7 cellular contexts compared by ENCODE assay signal in the genomic region with DNA sequence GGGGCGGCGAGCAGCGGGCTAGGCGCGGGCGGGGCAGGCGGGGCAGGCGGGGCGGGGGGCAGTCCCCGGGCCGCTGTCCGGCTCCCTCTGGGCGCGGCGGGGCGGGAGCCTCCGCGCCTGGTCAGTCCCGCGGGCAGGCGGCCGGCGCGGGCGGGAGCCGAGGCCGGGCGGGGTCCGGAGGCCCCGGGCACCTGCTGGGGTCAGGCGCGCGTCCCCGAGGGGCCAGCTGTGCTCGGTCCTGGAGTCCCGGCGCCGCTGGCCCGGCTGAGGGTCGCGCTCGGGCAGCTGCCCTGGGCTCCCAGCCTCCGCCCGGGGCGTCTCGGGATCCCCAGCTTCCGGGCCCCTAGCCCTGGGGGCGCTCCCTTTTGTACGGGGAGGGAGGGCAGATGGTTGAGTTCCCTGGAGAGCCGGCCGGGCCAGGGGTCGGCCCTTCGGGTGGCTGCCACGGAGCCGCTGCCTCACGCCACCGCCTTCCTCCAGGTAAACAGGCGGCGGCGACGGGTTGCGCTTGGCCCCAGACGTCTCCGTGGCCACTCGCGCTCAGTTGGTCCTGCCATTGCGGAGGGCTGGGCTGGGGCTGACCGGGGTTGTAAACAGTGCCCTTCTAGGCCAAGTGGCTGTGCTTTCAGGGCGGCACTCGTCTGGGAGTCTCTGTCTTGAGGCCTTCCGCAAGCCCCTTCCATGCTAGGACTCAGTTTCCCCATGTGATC. TPM values are rescaled to one million over a fixed set of nuclear protein-coding genes. Genes with fewer than 3 reads are reported as not detected.
DNase-seq lines count a peak whose midpoint lies in the region; ATAC-seq and TF ChIP-seq lines count a peak whose summit lies in the region.

No MANE protein-coding gene starts in this region.

- no peak for TF ChIP-seq CTCF in astrocyte of the cerebellum (IDR thresholded peaks at IDR 0.05; ENCODE audit: low read depth, low read length, missing control alignments)

- no peaks in the 10 kb centered on the region for H3K9me3 ChIP-seq in NT2/D1 (ENCODE audit: insufficient read depth, low read length)

- ATAC-seq in GM18511 (IDR thresholded peaks at IDR 0.05; ENCODE audit: unreplicated experiment) (peak; percentile 33), HG02623 (IDR thresholded peaks at IDR 0.05; ENCODE audit: unreplicated experiment) (peak; percentile 21)

- in situ Hi-C loops in astrocyte of the cerebellum (cut with HindIII; ENCODE audit: low sequenced_read_pairs): no loop called here

- H3K9ac ChIP-seq in NT2/D1 (ENCODE audit: insufficient read length, low read depth): peak overlapping the region; percentile 82

- H3K36me3 Mint-ChIP-seq in immature natural killer cell: peaks cover 0 to 4% (median 0%) of the 10 kb centered on the region in 3 donors

- no peak for DNase-seq in NT2/D1 (ENCODE audit: low read depth, low spot score)
- DNase-seq in astrocyte of the cerebellum (ENCODE audit: low read depth): no peak
- peak; percentile 18 to 23 (median 19) for DNase-seq in immature natural killer cell
- DNase-seq in stimulated activated CD4-positive, alpha-beta T cell treated with anti-CD3 and anti-CD28 coated beads, Interleukin-2, amount 100 ng/mL, for 24 hours: peak; percentile 21 to 39
- DNase-seq in medulla oblongata (ENCODE audit: extremely low spot score): no peak

- no peaks in the 10 kb centered on the region for H3K9me3 Mint-ChIP-seq in immature natural killer cell

- peaks cover 2% of the 10 kb centered on the region for H3K4me1 ChIP-seq in NT2/D1 (ENCODE audit: insufficient read depth, insufficient read length)

- H3K27ac Mint-ChIP-seq in immature natural killer cell: peak overlapping the region; percentile 69 to 94 (median 86)

- peaks cover 6% of the 10 kb centered on the region for H3K27me3 ChIP-seq in NT2/D1 (ENCODE audit: insufficient read depth, insufficient read length)

- H3K4me1 Mint-ChIP-seq in immature natural killer cell: peaks cover 29 to 50% of the 10 kb centered on the region in 2 donors

- H3K4me3 ChIP-seq in NT2/D1 (ENCODE audit: insufficient read length, low read depth) (peak overlapping the region; percentile 73), astrocyte of the cerebellum (ENCODE audit: low read depth, low read length) (peak overlapping the region; percentile 82)

- peaks cover 4 to 8% (median 8%) of the 10 kb centered on the region in 3 donors for H3K27me3 Mint-ChIP-seq in immature natural killer cell (ENCODE audit: low read depth in 3 of 3)

- H3K4me3 Mint-ChIP-seq in immature natural killer cell: peak overlapping the region; percentile 87 to 96 (median 92)

- peaks cover 19% of the 10 kb centered on the region for H3K36me3 ChIP-seq in NT2/D1 (ENCODE audit: insufficient read depth, insufficient read length, low read length)

RNA-seq across cellular contexts. Expression of a gene that starts 0.5 kb away (rescaled TPM):
- 1 to 10 TPM in 1 of 3 donors, under 1 TPM in 1, not detected in 1; 0.96 to 1.2 TPM for polyA plus RNA-seq in immature natural killer cell

RNA-seq across cellular contexts. Expression of a gene that starts 53.7 kb away (rescaled TPM):
- polyA plus RNA-seq in immature natural killer cell: 1 to 10 TPM; 2.6 to 3.4 (median 2.9) TPM

RNA-seq across cellular contexts. Expression of a gene that starts 56.1 kb away (rescaled TPM):
- polyA plus RNA-seq in immature natural killer cell: 10 to 100 TPM in 2 of 3 donors, 1 to 10 TPM in 1; 7.0 to 14.6 (median 10.3) TPM

Comparison
In these comparisons a context has a peak if more than half of its experiments do, and no peak if none do; other contexts are left out.
1. DNase-seq: peak in immature natural killer cell (3 of 3) and stimulated activated CD4-positive, alpha-beta T cell treated with anti-CD3 and anti-CD28 coated beads, Interleukin-2, amount 100 ng/mL, for 24 hours (2 of 2); none in NT2/D1 (single experiment), astrocyte of the cerebellum (single experiment) and medulla oblongata (single experiment).